22 cellular contexts compared by ENCODE assay signal in genomic region chr11:128331317-128331716, GRCh38.
DNase-seq lines count a peak whose midpoint lies in the region; ATAC-seq and TF ChIP-seq lines count a peak whose summit lies in the region.
"Had no signal": no experiment of that assay in that cellular context is flagged by ENCODE, and none has a peak within 500 bp of the region (broad histone marks: within the 10 kb centered on the region; RNA-seq: fewer than 3 reads in every experiment).

No MANE protein-coding gene starts in this region.

- peaks cover 55 to 56% of the 10 kb centered on the region in 2 donors for H3K4me1 Mint-ChIP-seq in natural killer cell treated with Interleukin-12 subunit alpha and Interleukin-12 subunit beta and Interleukin-15 and Interleukin-18, amount 100 ng/mL, for 72 hours (ENCODE audit: low read depth in 2 of 2)
- H3K4me1 Mint-ChIP-seq in natural killer cell (peaks cover 55 to 57% of the 10 kb centered on the region in 2 donors), T-cell (peaks cover 74 to 77% (median 76%) of the 10 kb centered on the region in 3 donors)
- peaks cover 60% of the 10 kb centered on the region for H3K4me1 Mint-ChIP-seq in central memory CD8-positive, alpha-beta T cell
- H3K4me1 Mint-ChIP-seq in stimulated activated naive CD8-positive, alpha-beta T cell treated with anti-CD3 and anti-CD28 coated beads, Interleukin-15, amount 100 ng/mL, for 72 hours, result peaks cover 73% of the 10 kb centered on the region

- ATAC-seq in natural killer cell treated with Interleukin-12 subunit alpha and Interleukin-12 subunit beta and Interleukin-15 and Interleukin-18, amount 100 ng/mL, for 72 hours, result no peak
- ATAC-seq in natural killer cell (no peak), T-cell (replicated peaks in 1 of 4) (peak in 2 of 4 experiments; percentile 44 to 48), GM19452 (IDR thresholded peaks at IDR 0.05; ENCODE audit: unreplicated experiment) (no peak), HG03521 (IDR thresholded peaks at IDR 0.05; ENCODE audit: unreplicated experiment) (no peak)
- no peak for ATAC-seq in central memory CD8-positive, alpha-beta T cell (replicated peaks; ENCODE audit: extremely low read depth, poor library complexity, severe bottlenecking)
- ATAC-seq in stimulated activated naive CD8-positive, alpha-beta T cell treated with anti-CD3 and anti-CD28 coated beads, Interleukin-15, amount 100 ng/mL, for 72 hours, result no peak
- ATAC-seq: effector memory CD8-positive, alpha-beta T cell; pancreas had no signal

- CTCF ChIA-PET in T-cell (lab: Charles Lee), result interaction anchor here in 1 of 2 donors (1.0 kb wide), 2 partner anchors 13 to 299 kb away, joined by 3 read pairs; no protein-coding TSS in a partner anchor

- peaks cover 4% of the 10 kb centered on the region for H3K9me3 Mint-ChIP-seq in natural killer cell treated with Interleukin-12 subunit alpha and Interleukin-12 subunit beta and Interleukin-15 and Interleukin-18, amount 100 ng/mL, for 72 hours
- H3K9me3 Mint-ChIP-seq in natural killer cell (peaks cover 0 to 2% of the 10 kb centered on the region in 2 donors), T-cell (no peaks in the 10 kb centered on the region)
- H3K9me3 Mint-ChIP-seq in central memory CD8-positive, alpha-beta T cell, result no peaks in the 10 kb centered on the region
- no peaks in the 10 kb centered on the region for H3K9me3 Mint-ChIP-seq in stimulated activated naive CD8-positive, alpha-beta T cell treated with anti-CD3 and anti-CD28 coated beads, Interleukin-15, amount 100 ng/mL, for 72 hours
- H3K9me3 Mint-ChIP-seq: effector memory CD8-positive, alpha-beta T cell; nephron had no signal

- H3K4me3 Mint-ChIP-seq in natural killer cell treated with Interleukin-12 subunit alpha and Interleukin-12 subunit beta and Interleukin-15 and Interleukin-18, amount 100 ng/mL, for 72 hours, result no peak overlapping the region
- no peak overlapping the region for H3K4me3 Mint-ChIP-seq in natural killer cell
- H3K4me3 Mint-ChIP-seq in T-cell, result peak overlapping the region in 1 of 3 donors; percentile 54
- no peak overlapping the region for H3K4me3 Mint-ChIP-seq in central memory CD8-positive, alpha-beta T cell
- peak overlapping the region; percentile 44 to 50 for H3K4me3 Mint-ChIP-seq in stimulated activated naive CD8-positive, alpha-beta T cell treated with anti-CD3 and anti-CD28 coated beads, Interleukin-15, amount 100 ng/mL, for 72 hours
- H3K4me3 Mint-ChIP-seq: nephron had no signal

- H3K36me3 Mint-ChIP-seq in natural killer cell treated with Interleukin-12 subunit alpha and Interleukin-12 subunit beta and Interleukin-15 and Interleukin-18, amount 100 ng/mL, for 72 hours, result peaks cover 13% of the 10 kb centered on the region
- H3K36me3 Mint-ChIP-seq in natural killer cell (no peaks in the 10 kb centered on the region), T-cell (no peaks in the 10 kb centered on the region)
- peaks cover 6% of the 10 kb centered on the region for H3K36me3 Mint-ChIP-seq in central memory CD8-positive, alpha-beta T cell (ENCODE audit: insufficient read depth)

- no peak for TF ChIP-seq CTCF in natural killer cell (IDR thresholded peaks at IDR 0.05)

- H3K27me3 Mint-ChIP-seq in natural killer cell treated with Interleukin-12 subunit alpha and Interleukin-12 subunit beta and Interleukin-15 and Interleukin-18, amount 100 ng/mL, for 72 hours, result no peaks in the 10 kb centered on the region
- H3K27me3 Mint-ChIP-seq in natural killer cell (ENCODE audit: low read depth in 2 of 2) (no peaks in the 10 kb centered on the region), T-cell (no peaks in the 10 kb centered on the region)
- H3K27me3 Mint-ChIP-seq in central memory CD8-positive, alpha-beta T cell, result no peaks in the 10 kb centered on the region
- H3K27me3 Mint-ChIP-seq in stimulated activated naive CD8-positive, alpha-beta T cell treated with anti-CD3 and anti-CD28 coated beads, Interleukin-15, amount 100 ng/mL, for 72 hours, result no peaks in the 10 kb centered on the region
- H3K27me3 Mint-ChIP-seq: effector memory CD8-positive, alpha-beta T cell had no signal

- intact Hi-C loops in natural killer cell (cut with micrococcal nuclease), result no loop called here

- POLR2A ChIA-PET in T-cell (lab: Charles Lee), result no interaction called here

- DNase-seq in natural killer cell treated with Interleukin-12 subunit alpha and Interleukin-12 subunit beta and Interleukin-15 and Interleukin-18, amount 100 ng/mL, for 72 hours (ENCODE audit: low spot score), result no peak
- DNase-seq in natural killer cell (no peak), T-cell (no peak), superior temporal gyrus (ENCODE audit: extremely low spot score) (no peak)
- no peak for DNase-seq in central memory CD8-positive, alpha-beta T cell (ENCODE audit: low spot score in 2 of 2)
- DNase-seq in stimulated activated naive CD8-positive, alpha-beta T cell treated with anti-CD3 and anti-CD28 coated beads, Interleukin-15, amount 100 ng/mL, for 72 hours, result no peak
- DNase-seq: activated effector memory CD4-positive, alpha-beta T cell treated with anti-CD3 and anti-CD28 coated beads, Interleukin-2, amount 50 U/mL, for 16 hours; Caco-2; DND-41; effector memory CD8-positive, alpha-beta T cell; mesenchymal stem cell; MG63; NCI-H1436 treated with DMSO at 0.1 percent for 48 hours; NCI-H2171; NCI-H526 treated with DMSO at 0.1 percent for 48 hours; OCI-M1; pancreas; SHP77 treated with DMSO at 0.1 percent for 48 hours; stimulated activated naive CD4-positive, alpha-beta T cell treated with Interleukin-2 at 50 U/mL for 16 hours had no signal

- H3K27ac Mint-ChIP-seq in natural killer cell treated with Interleukin-12 subunit alpha and Interleukin-12 subunit beta and Interleukin-15 and Interleukin-18, amount 100 ng/mL, for 72 hours, result peak overlapping the region; percentile 92 to 95
- H3K27ac Mint-ChIP-seq in natural killer cell (peak overlapping the region in 1 of 2 donors; percentile 95), T-cell (peak overlapping the region; percentile 97 to 99)
- H3K27ac Mint-ChIP-seq in central memory CD8-positive, alpha-beta T cell (ENCODE audit: low read depth), result peak overlapping the region; percentile 93
- H3K27ac Mint-ChIP-seq in stimulated activated naive CD8-positive, alpha-beta T cell treated with anti-CD3 and anti-CD28 coated beads, Interleukin-15, amount 100 ng/mL, for 72 hours, result peak overlapping the region in 1 of 2 donors; percentile 81
- H3K27ac Mint-ChIP-seq: nephron had no signal

Comparison
In these comparisons a context has a peak if more than half of its experiments do, and no peak if none do; other contexts are left out.
1. H3K4me3 Mint-ChIP-seq: peak in stimulated activated naive CD8-positive, alpha-beta T cell treated with anti-CD3 and anti-CD28 coated beads, Interleukin-15, amount 100 ng/mL, for 72 hours (2 of 2); none in natural killer cell treated with Interleukin-12 subunit alpha and Interleukin-12 subunit beta and Interleukin-15 and Interleukin-18, amount 100 ng/mL, for 72 hours (single experiment), natural killer cell (single experiment) and central memory CD8-positive, alpha-beta T cell (single experiment).